8 cellular contexts compared by ENCODE assay signal in genomic region chr6:42532038-42532669, GRCh38. TPM values are rescaled to one million over a fixed set of nuclear protein-coding genes. Genes with fewer than 3 reads are reported as not detected.
A peak's percentile ranks its signal among the peaks of the same experiment; 100 is the strongest.
DNase-seq lines count a peak whose midpoint lies in the region; ATAC-seq and TF ChIP-seq lines count a peak whose summit lies in the region.

No MANE protein-coding gene starts in this region.

- H3K27ac Mint-ChIP-seq in WTC11, result no peak overlapping the region

- TF ChIP-seq CTCF in GM12875 (IDR thresholded peaks at IDR 0.05; ENCODE audit: borderline replicate concordance, insufficient read depth, low read depth, low read length) (peak; percentile 63; the same call in 1 of the 2 replicates), WTC11 (IDR thresholded peaks at IDR 0.05) (peak; percentile 74)

- no peaks in the 10 kb centered on the region for H3K4me1 Mint-ChIP-seq in WTC11

- H3K4me3 ChIP-seq in GM12875 (ENCODE audit: low read depth, low read length), result no peak overlapping the region

- no peaks in the 10 kb centered on the region for H3K36me3 Mint-ChIP-seq in WTC11

- DNase-seq in Ammon's horn (ENCODE audit: low spot score) (peak; percentile 64), NCI-H2171 (lab: John Stamatoyannopoulos, UW) (peak; percentile 35), WTC11 (ENCODE audit: low spot score) (no peak), germinal center (ENCODE audit: low spot score) (peak; percentile 60), putamen (ENCODE audit: low spot score) (peak; percentile 24), GOT3 (lab: John Stamatoyannopoulos, UW) (no peak)
- no peak for DNase-seq in activated CD4-positive, CD25-positive, alpha-beta regulatory T cell treated with anti-CD3 and anti-CD28 coated beads, Interleukin-2, amount 50 U/mL, for 72 hours

- H3K4me3 Mint-ChIP-seq in WTC11, result no peak overlapping the region

- peak; percentile 74 for ATAC-seq in WTC11

- CTCF ChIA-PET in WTC11 (lab: Charles Lee), result interaction anchor here (0.7 to 2.4 kb wide), 6 partner anchors 15 to 271 kb away, joined by 3 to 7 read pairs (median 3); no protein-coding TSS in a partner anchor

- H3K27me3 Mint-ChIP-seq in WTC11 (ENCODE audit: low read depth), result no peaks in the 10 kb centered on the region

- H3K9me3 Mint-ChIP-seq in WTC11, result no peaks in the 10 kb centered on the region

- POLR2A ChIA-PET in WTC11 (lab: Charles Lee), result no interaction called here

TF ChIP-seq in WTC11, 78 proteins besides CTCF, POLR2A, EP300 and RAD21:
- TF ChIP-seq ELF4 (CRISPR knock-in tag; IDR thresholded peaks at IDR 0.05; ENCODE audit: low read depth), result no peak
- TF ChIP-seq, protein P1, sequence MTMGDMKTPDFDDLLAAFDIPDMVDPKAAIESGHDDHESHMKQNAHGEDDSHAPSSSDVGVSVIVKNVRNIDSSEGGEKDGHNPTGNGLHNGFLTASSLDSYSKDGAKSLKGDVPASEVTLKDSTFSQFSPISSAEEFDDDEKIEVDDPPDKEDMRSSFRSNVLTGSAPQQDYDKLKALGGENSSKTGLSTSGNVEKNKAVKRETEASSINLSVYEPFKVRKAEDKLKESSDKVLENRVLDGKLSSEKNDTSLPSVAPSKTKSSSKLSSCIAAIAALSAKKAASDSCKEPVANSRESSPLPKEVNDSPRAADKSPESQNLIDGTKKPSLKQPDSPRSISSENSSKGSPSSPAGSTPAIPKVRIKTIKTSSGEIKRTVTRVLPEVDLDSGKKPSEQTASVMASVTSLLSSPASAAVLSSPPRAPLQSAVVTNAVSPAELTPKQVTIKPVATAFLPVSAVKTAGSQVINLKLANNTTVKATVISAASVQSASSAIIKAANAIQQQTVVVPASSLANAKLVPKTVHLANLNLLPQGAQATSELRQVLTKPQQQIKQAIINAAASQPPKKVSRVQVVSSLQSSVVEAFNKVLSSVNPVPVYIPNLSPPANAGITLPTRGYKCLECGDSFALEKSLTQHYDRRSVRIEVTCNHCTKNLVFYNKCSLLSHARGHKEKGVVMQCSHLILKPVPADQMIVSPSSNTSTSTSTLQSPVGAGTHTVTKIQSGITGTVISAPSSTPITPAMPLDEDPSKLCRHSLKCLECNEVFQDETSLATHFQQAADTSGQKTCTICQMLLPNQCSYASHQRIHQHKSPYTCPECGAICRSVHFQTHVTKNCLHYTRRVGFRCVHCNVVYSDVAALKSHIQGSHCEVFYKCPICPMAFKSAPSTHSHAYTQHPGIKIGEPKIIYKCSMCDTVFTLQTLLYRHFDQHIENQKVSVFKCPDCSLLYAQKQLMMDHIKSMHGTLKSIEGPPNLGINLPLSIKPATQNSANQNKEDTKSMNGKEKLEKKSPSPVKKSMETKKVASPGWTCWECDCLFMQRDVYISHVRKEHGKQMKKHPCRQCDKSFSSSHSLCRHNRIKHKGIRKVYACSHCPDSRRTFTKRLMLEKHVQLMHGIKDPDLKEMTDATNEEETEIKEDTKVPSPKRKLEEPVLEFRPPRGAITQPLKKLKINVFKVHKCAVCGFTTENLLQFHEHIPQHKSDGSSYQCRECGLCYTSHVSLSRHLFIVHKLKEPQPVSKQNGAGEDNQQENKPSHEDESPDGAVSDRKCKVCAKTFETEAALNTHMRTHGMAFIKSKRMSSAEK (CRISPR knock-in tag; IDR thresholded peaks at IDR 0.05; ENCODE audit: borderline replicate concordance), result no peak

RNA-seq across cellular contexts. Expression of gene UBR2, which starts 31.7 kb away (rescaled TPM):
- total RNA-seq in WTC11 (2021), result 16.4 to 18.8 TPM (median 17.1 TPM) in 3 replicates

Comparison
In these comparisons a context has a peak if more than half of its experiments do, and no peak if none do; other contexts are left out.
1. DNase-seq: peak in Ammon's horn (single experiment), NCI-H2171 (single experiment), germinal center (single experiment) and putamen (single experiment); none in WTC11 (single experiment), GOT3 (single experiment) and activated CD4-positive, CD25-positive, alpha-beta regulatory T cell treated with anti-CD3 and anti-CD28 coated beads, Interleukin-2, amount 50 U/mL, for 72 hours (single experiment).